Comparison of ENCODE assay signal across 8 cellular contexts in genomic region chr2:111735838-111736711, GRCh38.
DNase-seq lines count a peak whose midpoint lies in the region; ATAC-seq and TF ChIP-seq lines count a peak whose summit lies in the region.
"Not testable (repeated sequence)": the region's sequence is repeated elsewhere in the genome, so short reads cannot be mapped to it uniquely, and the experiment has no call there.

No MANE protein-coding gene starts in this region.

- not testable (repeated sequence) for H3K4me1 ChIP-seq in A673 (ENCODE audit: insufficient read depth, low read length, poor library complexity, severe bottlenecking); hepatocyte (ENCODE audit: insufficient read depth); parathyroid adenoma

- not testable (repeated sequence) for H3K9me3 Mint-ChIP-seq in activated CD8-positive, alpha-beta T cell treated with anti-CD3 and anti-CD28 coated beads, Interleukin-2, amount 10 ng/mL, durations not matched to agents 7 days and 5 days (ENCODE audit: insufficient read depth)

- not testable (repeated sequence) for H3K4me2 ChIP-seq in hepatocyte; parathyroid adenoma (ENCODE audit: low read length)

- not testable (repeated sequence) for H3K9ac ChIP-seq in parathyroid adenoma

- peak; percentile 74 for ATAC-seq in HG02840 (IDR thresholded peaks at IDR 0.05; ENCODE audit: low FRiP score, unreplicated experiment)
- ATAC-seq in activated CD8-positive, alpha-beta T cell treated with anti-CD3 and anti-CD28 coated beads, Interleukin-2, amount 10 ng/mL, durations not matched to agents 7 days and 5 days: peak; percentile 84

- not testable (repeated sequence) for H3K36me3 Mint-ChIP-seq in activated CD8-positive, alpha-beta T cell treated with anti-CD3 and anti-CD28 coated beads, Interleukin-2, amount 10 ng/mL, durations not matched to agents 7 days and 5 days (ENCODE audit: low read depth)

- not testable (repeated sequence) for H3K9me3 ChIP-seq in A673 (ENCODE audit: low read depth, low read length, poor library complexity, severe bottlenecking); hepatocyte (ENCODE audit: low read depth); parathyroid adenoma (ENCODE audit: control insufficient read depth, low read length)

- H3K27ac ChIP-seq in A673 (ENCODE audit: low read depth, low read length, poor library complexity, severe bottlenecking); hepatocyte; parathyroid adenoma: not testable (repeated sequence)
- H3K27ac ChIP-seq in coronary artery: peak overlapping the region in 1 of 2 donors; percentile 13

- not testable (repeated sequence) for H3K4me3 ChIP-seq in A673 (ENCODE audit: low read depth, low read length, poor library complexity, severe bottlenecking); coronary artery; hepatocyte; parathyroid adenoma (ENCODE audit: low read depth, low read length)

- POLR2A ChIA-PET in A673 (lab: Charles Lee; ENCODE audit: low non-redundant PET); activated CD8-positive, alpha-beta T cell treated with anti-CD3 and anti-CD28 coated beads, Interleukin-2, amount 10 ng/mL, durations not matched to agents 7 days and 5 days (lab: Charles Lee): not testable (repeated sequence)

- H3K27ac Mint-ChIP-seq in activated CD8-positive, alpha-beta T cell treated with anti-CD3 and anti-CD28 coated beads, Interleukin-2, amount 10 ng/mL, durations not matched to agents 7 days and 5 days: not testable (repeated sequence)

- peak; percentile 19 for DNase-seq in A673 (ENCODE audit: low spot score)
- DNase-seq in NCI-H2171 treated with DMSO at 0.1 percent for 48 hours (lab: John Stamatoyannopoulos, UW): peak; percentile 62
- not testable (repeated sequence) for DNase-seq in activated CD8-positive, alpha-beta T cell treated with anti-CD3 and anti-CD28 coated beads, Interleukin-2, amount 10 ng/mL, durations not matched to agents 7 days and 5 days; coronary artery (ENCODE audit: low spot score); hepatocyte (ENCODE audit: low spot score)

- not testable (repeated sequence) for H3K9me2 ChIP-seq in hepatocyte (replicated peaks; ENCODE audit: insufficient read depth)

- not testable (repeated sequence) for H3K4me1 Mint-ChIP-seq in activated CD8-positive, alpha-beta T cell treated with anti-CD3 and anti-CD28 coated beads, Interleukin-2, amount 10 ng/mL, durations not matched to agents 7 days and 5 days (ENCODE audit: low read depth)

- BruUV-seq in A673 (replicated peaks; lab: Mats Ljungman, UMichigan): not testable (repeated sequence)

- H2AFZ ChIP-seq in hepatocyte, parathyroid adenoma: not testable (repeated sequence)

- WGBS in hepatocyte (ENCODE audit: low lambda C conversion rate, missing lambda C conversion rate): 49% methylated on average over 7 of the region's 9 CpGs

- H3K36me3 ChIP-seq in A673 (ENCODE audit: insufficient read depth, low read length, poor library complexity, severe bottlenecking); hepatocyte (replicated peaks; ENCODE audit: insufficient read depth, low read depth); parathyroid adenoma (ENCODE audit: control insufficient read depth, insufficient read depth, low read length): not testable (repeated sequence)

- TF ChIP-seq CTCF in A673 (conservative IDR thresholded peaks at IDR 0.05; ENCODE audit: low read depth, low read length): peak; percentile 41; the same call in 1 of the 2 replicates
- peak; percentile 51 for TF ChIP-seq CTCF in GM12873 (IDR thresholded peaks at IDR 0.05; ENCODE audit: insufficient read depth, low read depth, low read length, missing control alignments)
- TF ChIP-seq CTCF in coronary artery (IDR thresholded peaks at IDR 0.05): peak; percentile 42
- peak; percentile 34 for TF ChIP-seq CTCF in hepatocyte (IDR thresholded peaks at IDR 0.05; ENCODE audit: poor library complexity)
- TF ChIP-seq CTCF in parathyroid adenoma (IDR thresholded peaks at IDR 0.05): peak; percentile 67

- H3K4me3 Mint-ChIP-seq in activated CD8-positive, alpha-beta T cell treated with anti-CD3 and anti-CD28 coated beads, Interleukin-2, amount 10 ng/mL, durations not matched to agents 7 days and 5 days: not testable (repeated sequence)

- not testable (repeated sequence) for H3K27me3 Mint-ChIP-seq in activated CD8-positive, alpha-beta T cell treated with anti-CD3 and anti-CD28 coated beads, Interleukin-2, amount 10 ng/mL, durations not matched to agents 7 days and 5 days (ENCODE audit: low read depth)

- H4K20me1 ChIP-seq in hepatocyte (ENCODE audit: insufficient read depth, poor library complexity, severe bottlenecking): not testable (repeated sequence)

- not testable (repeated sequence) for H3K27me3 ChIP-seq in A673 (replicated peaks; ENCODE audit: insufficient read depth, low read depth, low read length, poor library complexity); hepatocyte; parathyroid adenoma (ENCODE audit: control insufficient read depth, insufficient read depth, low read length)

- not testable (repeated sequence) for H3K79me2 ChIP-seq in hepatocyte, parathyroid adenoma

- intact Hi-C loops in A673 (cut with micrococcal nuclease; ENCODE audit: unreplicated experiment): not testable (repeated sequence)

- CTCF ChIA-PET in A673 (lab: Charles Lee); activated CD8-positive, alpha-beta T cell treated with anti-CD3 and anti-CD28 coated beads, Interleukin-2, amount 10 ng/mL, durations not matched to agents 7 days and 5 days (lab: Charles Lee): not testable (repeated sequence)
